Comparison of ENCODE assay signal across 16 cellular contexts in the genomic region with DNA sequence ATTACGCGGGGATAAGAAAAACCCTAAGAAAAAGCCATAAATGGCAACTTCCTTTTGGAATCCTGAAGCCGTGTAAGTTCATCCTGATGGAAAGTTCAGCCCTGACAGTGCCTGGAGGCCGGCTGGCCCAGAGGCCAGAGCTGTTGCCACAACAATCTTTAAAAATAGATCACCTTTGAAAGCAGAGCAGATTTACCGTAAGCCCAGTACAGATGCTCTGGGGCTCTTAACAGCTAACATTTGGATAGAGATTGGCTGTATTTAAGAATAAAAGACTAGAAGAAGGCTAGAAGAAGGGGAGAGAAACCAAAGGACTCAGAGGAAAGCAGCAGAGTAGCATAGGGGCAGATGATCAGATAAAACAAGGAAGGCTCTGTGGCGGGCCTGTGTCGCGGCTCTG.
DNase-seq lines count a peak whose midpoint lies in the region; ATAC-seq and TF ChIP-seq lines count a peak whose summit lies in the region.
"Had no signal": no experiment of that assay in that cellular context is flagged by ENCODE, and none has a peak within 500 bp of the region (broad histone marks: within the 10 kb centered on the region; RNA-seq: fewer than 3 reads in every experiment).

No MANE protein-coding gene starts in this region.

- no peaks in the 10 kb centered on the region for H3K27me3 ChIP-seq in parathyroid adenoma (ENCODE audit: control insufficient read depth, insufficient read depth, low read length)
- H3K27me3 ChIP-seq: dorsolateral prefrontal cortex had no signal

- H3K27me3 Mint-ChIP-seq in activated CD8-positive, alpha-beta T cell treated with anti-CD3 and anti-CD28 coated beads for 36 hours: no peaks in the 10 kb centered on the region
- no peaks in the 10 kb centered on the region for H3K27me3 Mint-ChIP-seq in activated naive CD8-positive, alpha-beta T cell treated with anti-CD3 and anti-CD28 coated beads for 36 hours
- H3K27me3 Mint-ChIP-seq: activated CD4-positive, alpha-beta T cell treated with anti-CD3 and anti-CD28 coated beads, Interleukin-2, amount 10 ng/mL, durations not matched to agents 24 days and 14 days; activated naive CD8-positive, alpha-beta T cell treated with anti-CD3 and anti-CD28 coated beads, Interleukin-2, amount 50 U/mL, for 24 hours had no signal

- peak; percentile 49 for DNase-seq in NCI-H82 (lab: John Stamatoyannopoulos, UW)
- DNase-seq in NCI-H82 treated with DMSO at 0.1 percent for 48 hours (lab: John Stamatoyannopoulos, UW; ENCODE audit: unreplicated experiment): no peak
- peak; percentile 32 for DNase-seq in left cardiac atrium
- DNase-seq in stimulated activated naive CD8-positive, alpha-beta T cell treated with anti-CD3 and anti-CD28 coated beads, Interleukin-15, Interleukin-2, amounts not matched to agents 100 U/mL and 50 U/mL, for 24 hours: no peak
- DNase-seq in activated CD8-positive, alpha-beta T cell treated with anti-CD3 and anti-CD28 coated beads for 36 hours: no peak
- no peak for DNase-seq in activated naive CD8-positive, alpha-beta T cell treated with anti-CD3 and anti-CD28 coated beads for 36 hours
- DNase-seq: activated CD4-positive, alpha-beta T cell treated with anti-CD3 and anti-CD28 coated beads, Interleukin-2, amount 10 ng/mL, durations not matched to agents 24 days and 14 days; activated naive CD8-positive, alpha-beta T cell treated with anti-CD3 and anti-CD28 coated beads, Interleukin-2, amount 50 U/mL, for 24 hours; dorsolateral prefrontal cortex; NCI-H1092; NCI-H2081 had no signal

- peak overlapping the region; percentile 20 for H3K4me2 ChIP-seq in parathyroid adenoma (ENCODE audit: low read length)
- H3K4me2 ChIP-seq: GM23338 had no signal

- no peak overlapping the region for H3K4me3 Mint-ChIP-seq in activated CD8-positive, alpha-beta T cell treated with anti-CD3 and anti-CD28 coated beads for 36 hours
- H3K4me3 Mint-ChIP-seq in activated naive CD8-positive, alpha-beta T cell treated with anti-CD3 and anti-CD28 coated beads for 36 hours: no peak overlapping the region
- H3K4me3 Mint-ChIP-seq: activated CD4-positive, alpha-beta T cell treated with anti-CD3 and anti-CD28 coated beads, Interleukin-2, amount 10 ng/mL, durations not matched to agents 24 days and 14 days; activated naive CD8-positive, alpha-beta T cell treated with anti-CD3 and anti-CD28 coated beads, Interleukin-2, amount 50 U/mL, for 24 hours; GM23338 had no signal

- CTCF ChIA-PET in activated CD8-positive, alpha-beta T cell treated with anti-CD3 and anti-CD28 coated beads for 36 hours (lab: Charles Lee): no interaction called here

- H3K9me3 Mint-ChIP-seq in activated CD8-positive, alpha-beta T cell treated with anti-CD3 and anti-CD28 coated beads for 36 hours: no peaks in the 10 kb centered on the region
- H3K9me3 Mint-ChIP-seq in activated naive CD8-positive, alpha-beta T cell treated with anti-CD3 and anti-CD28 coated beads for 36 hours: no peaks in the 10 kb centered on the region
- H3K9me3 Mint-ChIP-seq: activated CD4-positive, alpha-beta T cell treated with anti-CD3 and anti-CD28 coated beads, Interleukin-2, amount 10 ng/mL, durations not matched to agents 24 days and 14 days; activated naive CD8-positive, alpha-beta T cell treated with anti-CD3 and anti-CD28 coated beads, Interleukin-2, amount 50 U/mL, for 24 hours; GM23338 had no signal

- no peak overlapping the region for H3K27ac Mint-ChIP-seq in activated CD8-positive, alpha-beta T cell treated with anti-CD3 and anti-CD28 coated beads for 36 hours
- H3K27ac Mint-ChIP-seq in activated naive CD8-positive, alpha-beta T cell treated with anti-CD3 and anti-CD28 coated beads for 36 hours: no peak overlapping the region
- H3K27ac Mint-ChIP-seq: activated CD4-positive, alpha-beta T cell treated with anti-CD3 and anti-CD28 coated beads, Interleukin-2, amount 10 ng/mL, durations not matched to agents 24 days and 14 days; activated naive CD8-positive, alpha-beta T cell treated with anti-CD3 and anti-CD28 coated beads, Interleukin-2, amount 50 U/mL, for 24 hours; GM23338 had no signal

- H3K79me2 ChIP-seq in parathyroid adenoma: no peaks in the 10 kb centered on the region

- no peaks in the 10 kb centered on the region for H3K9me3 ChIP-seq in parathyroid adenoma (ENCODE audit: control insufficient read depth, low read length)

- no peaks in the 10 kb centered on the region for H3K36me3 Mint-ChIP-seq in activated CD8-positive, alpha-beta T cell treated with anti-CD3 and anti-CD28 coated beads for 36 hours (ENCODE audit: low read depth)
- H3K36me3 Mint-ChIP-seq in activated naive CD8-positive, alpha-beta T cell treated with anti-CD3 and anti-CD28 coated beads for 36 hours: no peaks in the 10 kb centered on the region

- 28% methylated on average over 8 of the region's 8 CpGs for WGBS in urinary bladder

- H3K4me1 Mint-ChIP-seq in activated CD8-positive, alpha-beta T cell treated with anti-CD3 and anti-CD28 coated beads for 36 hours (ENCODE audit: low read depth): no peaks in the 10 kb centered on the region
- no peaks in the 10 kb centered on the region for H3K4me1 Mint-ChIP-seq in activated naive CD8-positive, alpha-beta T cell treated with anti-CD3 and anti-CD28 coated beads for 36 hours
- H3K4me1 Mint-ChIP-seq: activated CD4-positive, alpha-beta T cell treated with anti-CD3 and anti-CD28 coated beads, Interleukin-2, amount 10 ng/mL, durations not matched to agents 24 days and 14 days; activated naive CD8-positive, alpha-beta T cell treated with anti-CD3 and anti-CD28 coated beads, Interleukin-2, amount 50 U/mL, for 24 hours had no signal

- H2AFZ ChIP-seq in parathyroid adenoma: peak overlapping the region; percentile 20
- H2AFZ ChIP-seq: GM23338 had no signal

- intact Hi-C loops in left cardiac atrium (cut with DNase I): loop anchor here (5.0 kb wide), 1 partner anchor 38 kb away; no protein-coding TSS in a partner anchor
- intact Hi-C loops in activated CD8-positive, alpha-beta T cell treated with anti-CD3 and anti-CD28 coated beads for 36 hours (cut with micrococcal nuclease): no loop called here

- no peak for TF ChIP-seq CTCF in parathyroid adenoma (IDR thresholded peaks at IDR 0.05)
- TF ChIP-seq CTCF in activated CD8-positive, alpha-beta T cell treated with anti-CD3 and anti-CD28 coated beads for 36 hours (IDR thresholded peaks at IDR 0.05): no peak

- H3K27ac ChIP-seq in parathyroid adenoma: peak overlapping the region; percentile 92
- H3K27ac ChIP-seq in urinary bladder (ENCODE audit: low read depth): peak overlapping the region; percentile 54
- H3K27ac ChIP-seq: 22Rv1 had no signal

- peaks cover 35% of the 10 kb centered on the region for H3K4me1 ChIP-seq in parathyroid adenoma
- H3K4me1 ChIP-seq in urinary bladder (ENCODE audit: insufficient read depth): no peaks in the 10 kb centered on the region

- POLR2A ChIA-PET in activated CD8-positive, alpha-beta T cell treated with anti-CD3 and anti-CD28 coated beads for 36 hours (lab: Charles Lee): no interaction called here

- H3K4me3 ChIP-seq in parathyroid adenoma (ENCODE audit: low read depth, low read length) (no peak overlapping the region), urinary bladder (ENCODE audit: low read depth, low read length) (no peak overlapping the region)
- H3K4me3 ChIP-seq: GM23338, lung had no signal

- H3K36me3 ChIP-seq in parathyroid adenoma (ENCODE audit: control insufficient read depth, insufficient read depth, low read length): no peaks in the 10 kb centered on the region
- H3K36me3 ChIP-seq in urinary bladder (ENCODE audit: insufficient read depth): no peaks in the 10 kb centered on the region

- ATAC-seq in left cardiac atrium: peak; percentile 47 to 54
- ATAC-seq in stimulated activated naive CD8-positive, alpha-beta T cell treated with anti-CD3 and anti-CD28 coated beads, Interleukin-15, Interleukin-2, amounts not matched to agents 100 U/mL and 50 U/mL, for 24 hours: no peak
- ATAC-seq in activated CD8-positive, alpha-beta T cell treated with anti-CD3 and anti-CD28 coated beads for 36 hours: no peak
- ATAC-seq: activated naive CD8-positive, alpha-beta T cell treated with anti-CD3 and anti-CD28 coated beads, Interleukin-2, amount 50 U/mL, for 24 hours; GM23338 had no signal

- no peak overlapping the region for H3K9ac ChIP-seq in parathyroid adenoma

Comparison
In these comparisons a context has a peak if more than half of its experiments do, and no peak if none do; other contexts are left out.
1. DNase-seq: peak in NCI-H82 (single experiment) and left cardiac atrium (single experiment); none in NCI-H82 treated with DMSO at 0.1 percent for 48 hours (single experiment), stimulated activated naive CD8-positive, alpha-beta T cell treated with anti-CD3 and anti-CD28 coated beads, Interleukin-15, Interleukin-2, amounts not matched to agents 100 U/mL and 50 U/mL, for 24 hours (single experiment), activated CD8-positive, alpha-beta T cell treated with anti-CD3 and anti-CD28 coated beads for 36 hours (single experiment) and activated naive CD8-positive, alpha-beta T cell treated with anti-CD3 and anti-CD28 coated beads for 36 hours (single experiment).
2. ATAC-seq: peak in left cardiac atrium (2 of 2); none in stimulated activated naive CD8-positive, alpha-beta T cell treated with anti-CD3 and anti-CD28 coated beads, Interleukin-15, Interleukin-2, amounts not matched to agents 100 U/mL and 50 U/mL, for 24 hours (single experiment) and activated CD8-positive, alpha-beta T cell treated with anti-CD3 and anti-CD28 coated beads for 36 hours (single experiment).